8 cellular contexts compared by ENCODE assay signal in the genomic region with DNA sequence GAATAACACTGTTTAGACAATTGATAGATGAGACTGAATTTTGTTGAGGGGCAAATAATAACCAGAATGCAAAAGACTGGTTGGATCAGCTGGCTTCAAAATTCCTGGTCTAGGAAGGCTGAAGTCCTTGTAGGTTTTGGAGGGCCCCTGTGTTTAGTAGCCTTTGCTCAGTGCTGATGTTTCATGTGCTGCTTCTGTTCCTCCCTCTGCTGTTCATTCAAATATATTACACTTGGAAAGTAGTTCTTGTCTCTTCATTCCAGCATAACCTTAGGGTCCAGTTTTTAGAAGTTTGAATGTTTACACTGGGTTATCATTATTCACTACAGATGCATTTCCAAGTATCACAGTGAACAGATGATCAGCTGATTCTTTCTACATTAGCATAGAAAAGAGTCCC.
DNase-seq lines count a peak whose midpoint lies in the region; ATAC-seq, FAIRE-seq and TF ChIP-seq lines count a peak whose summit lies in the region.

No MANE protein-coding gene starts in this region.

- H3K27me3 ChIP-seq in small intestine (ENCODE audit: control insufficient read depth in 2 of 2, insufficient read depth in 2 of 2, low read length in 2 of 2): no peaks in the 10 kb centered on the region

- H3K36me3 ChIP-seq in small intestine (ENCODE audit: control insufficient read depth in 2 of 2, insufficient read depth in 2 of 2, low read length in 2 of 2): no peaks in the 10 kb centered on the region

- no peaks in the 10 kb centered on the region for H3K9me3 ChIP-seq in small intestine (ENCODE audit: control insufficient read depth, low read depth)

- ATAC-seq in GM21447 (IDR thresholded peaks at IDR 0.05; ENCODE audit: unreplicated experiment): no peak

- no peak overlapping the region for H3K27ac ChIP-seq in small intestine (ENCODE audit: low read depth in 1 of 2, low read length in 1 of 2)

- peak; percentile 52 for TF ChIP-seq CTCF in epithelial cell of proximal tubule (conservative IDR thresholded peaks at IDR 0.05; ENCODE audit: low read depth, low read length)

- no peak for FAIRE-seq in small intestine (lab: Jason Lieb, UNC)

- H3K4me3 ChIP-seq in epithelial cell of proximal tubule (ENCODE audit: low read depth, low read length) (no peak overlapping the region), small intestine (ENCODE audit: low read depth in 1 of 2, low read length in 2 of 2) (no peak overlapping the region)

- DNase-seq in NCI-H2171 treated with DMSO at 0.1 percent for 48 hours (lab: John Stamatoyannopoulos, UW) (peak; percentile 33), NCI-H2171 (lab: John Stamatoyannopoulos, UW) (no peak), NCI-H146 treated with DMSO at 0.1 percent for 48 hours (lab: John Stamatoyannopoulos, UW; ENCODE audit: unreplicated experiment) (peak; percentile 15), epithelial cell of proximal tubule (ENCODE audit: low read depth) (no peak), small intestine (peak; percentile 6)
- DNase-seq in activated CD4-positive, alpha-beta T cell treated with anti-CD3 and anti-CD28 coated beads, Interleukin-2, amount 50 U/mL, for 4 hours: no peak
- no peak for DNase-seq in activated CD4-positive, CD25-positive, alpha-beta regulatory T cell (lab: John Stamatoyannopoulos, UW)

- H3K4me1 ChIP-seq in small intestine (ENCODE audit: control insufficient read depth in 2 of 2, insufficient read depth in 1 of 2, low read depth in 1 of 2, low read length in 1 of 2): no peaks in the 10 kb centered on the region

Comparison
In these comparisons a context has a peak if more than half of its experiments do, and no peak if none do; other contexts are left out.
1. DNase-seq: peak in NCI-H2171 treated with DMSO at 0.1 percent for 48 hours (single experiment), NCI-H146 treated with DMSO at 0.1 percent for 48 hours (single experiment) and small intestine (single experiment); none in NCI-H2171 (single experiment), epithelial cell of proximal tubule (single experiment), activated CD4-positive, alpha-beta T cell treated with anti-CD3 and anti-CD28 coated beads, Interleukin-2, amount 50 U/mL, for 4 hours (0 of 2) and activated CD4-positive, CD25-positive, alpha-beta regulatory T cell (0 of 4).